Comparison of ENCODE assay signal across 10 cellular contexts in the genomic region with DNA sequence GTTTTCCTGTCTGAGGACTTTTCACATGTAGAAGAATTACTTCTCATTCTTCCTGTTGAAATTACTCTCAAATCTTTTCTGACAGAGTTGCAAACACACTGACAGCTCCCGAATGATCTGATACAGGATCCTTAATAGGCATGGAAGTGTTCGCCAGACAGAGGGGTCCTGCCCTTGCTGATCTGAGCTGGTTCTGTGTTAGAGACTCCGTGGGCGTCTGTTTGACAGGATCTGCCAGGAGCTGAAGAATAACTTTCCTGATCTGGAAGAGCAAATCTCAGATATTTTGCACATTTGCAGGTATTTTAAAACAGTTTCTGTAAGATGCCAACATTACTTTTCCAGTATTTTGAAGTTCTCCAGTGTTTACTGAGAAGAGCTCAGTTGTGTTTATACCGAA.
"Had no signal": no experiment of that assay in that cellular context is flagged by ENCODE, and none has a peak within 500 bp of the region (broad histone marks: within the 10 kb centered on the region; RNA-seq: fewer than 3 reads in every experiment).

No MANE protein-coding gene starts in this region.

- ATAC-seq: HCT116, HepG2 had no signal

- H3K27ac ChIP-seq: GM23248, HL-60 had no signal

- DNase-seq: GM23248, H7, HFFc6, KG1 had no signal

- H3K4me3 ChIP-seq: GM23248, HAP-1 had no signal

- H3K4me3 Mint-ChIP-seq: HFFc6 had no signal

- H3K27ac Mint-ChIP-seq: HFFc6, IgD-negative memory B cell had no signal

- H3K9me3 Mint-ChIP-seq: HFFc6 had no signal

- H3K36me3 ChIP-seq: HAP-1 had no signal

- H3K36me3 Mint-ChIP-seq: IgD-negative memory B cell had no signal

- H3K9ac ChIP-seq: GM23248 had no signal

- H2AFZ ChIP-seq: GM23248 had no signal

- FAIRE-seq: H1, HepG2 had no signal
